ENCODE assay signal across 26 cellular contexts in the genomic region with DNA sequence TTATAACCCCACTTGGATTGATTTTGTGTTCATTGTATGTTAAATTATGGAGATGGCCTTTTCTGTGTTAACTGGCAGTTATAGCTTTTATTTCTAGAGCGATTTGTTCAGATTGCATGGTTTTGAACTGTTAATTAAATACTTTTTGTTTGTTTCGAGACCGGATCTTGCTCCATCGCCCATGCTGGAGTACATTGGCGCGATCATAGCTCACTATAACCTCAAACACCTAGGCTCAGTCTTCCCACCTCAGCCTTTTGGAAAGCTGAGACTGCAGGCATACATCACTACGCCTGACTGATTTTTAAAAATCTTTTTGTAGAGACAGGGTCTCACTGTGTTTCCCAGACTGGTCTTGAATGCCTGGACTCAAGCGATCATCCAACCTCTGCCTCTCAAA.
"Had no signal": no experiment of that assay in that cellular context is flagged by ENCODE, and none has a peak within 500 bp of the region (broad histone marks: within the 10 kb centered on the region; RNA-seq: fewer than 3 reads in every experiment).

No MANE protein-coding gene starts in this region.

- H3K4me3 Mint-ChIP-seq: natural killer cell treated with Interleukin-12 subunit alpha and Interleukin-12 subunit beta and Interleukin-15 and Interleukin-18, amount 100 ng/mL, for 72 hours; stimulated activated memory B cell treated with anti-CD40 and anti-IgM and Interleukin-4, amounts not matched to agents 10 μg/mL and 1 μg/mL and 100 μg/mL, for 72 hours; type B pancreatic cell had no signal

- H3K4me3 ChIP-seq: lung, mucosa of descending colon, ovary, sigmoid colon, smooth muscle cell, tibial nerve, uterus had no signal

- H3K27ac Mint-ChIP-seq: natural killer cell treated with Interleukin-12 subunit alpha and Interleukin-12 subunit beta and Interleukin-15 and Interleukin-18, amount 100 ng/mL, for 72 hours; progenitor cell of endocrine pancreas; stimulated activated naive CD8-positive, alpha-beta T cell treated with anti-CD3 and anti-CD28 coated beads, Interleukin-15, amount 100 ng/mL, for 72 hours; type B pancreatic cell had no signal

- FAIRE-seq: keratinocyte had no signal

- H3K36me3 ChIP-seq: ovary, sigmoid colon, tibial nerve, uterus had no signal

- H3K27me3 Mint-ChIP-seq: naive thymus-derived CD4-positive, alpha-beta T cell; natural killer cell treated with Interleukin-12 subunit alpha and Interleukin-12 subunit beta and Interleukin-15 and Interleukin-18, amount 100 ng/mL, for 72 hours; progenitor cell of endocrine pancreas; stimulated activated memory B cell treated with anti-CD40 and anti-IgM and Interleukin-4, amounts not matched to agents 10 μg/mL and 1 μg/mL and 100 μg/mL, for 72 hours; stimulated activated naive CD8-positive, alpha-beta T cell treated with anti-CD3 and anti-CD28 coated beads, Interleukin-15, amount 100 ng/mL, for 72 hours; type B pancreatic cell had no signal

- ATAC-seq: left cardiac atrium; mucosa of descending colon; naive thymus-derived CD4-positive, alpha-beta T cell; natural killer cell treated with Interleukin-12 subunit alpha and Interleukin-12 subunit beta and Interleukin-15 and Interleukin-18, amount 100 ng/mL, for 72 hours; right cardiac atrium; stimulated activated memory B cell treated with anti-CD40 and anti-IgM and Interleukin-4, amounts not matched to agents 10 μg/mL and 1 μg/mL and 100 μg/mL, for 72 hours; stimulated activated naive CD8-positive, alpha-beta T cell treated with anti-CD3 and anti-CD28 coated beads, Interleukin-15, amount 100 ng/mL, for 72 hours had no signal

- H3K4me2 ChIP-seq: smooth muscle cell had no signal

- H3K36me3 Mint-ChIP-seq: natural killer cell treated with Interleukin-12 subunit alpha and Interleukin-12 subunit beta and Interleukin-15 and Interleukin-18, amount 100 ng/mL, for 72 hours; stimulated activated memory B cell treated with anti-CD40 and anti-IgM and Interleukin-4, amounts not matched to agents 10 μg/mL and 1 μg/mL and 100 μg/mL, for 72 hours; type B pancreatic cell had no signal

- H3K27ac ChIP-seq: ovary, sigmoid colon, tibial nerve, uterus had no signal

- H3K27me3 ChIP-seq: ovary, sigmoid colon, tibial nerve, uterus had no signal

- H3K9me3 Mint-ChIP-seq: naive thymus-derived CD4-positive, alpha-beta T cell; natural killer cell treated with Interleukin-12 subunit alpha and Interleukin-12 subunit beta and Interleukin-15 and Interleukin-18, amount 100 ng/mL, for 72 hours; stimulated activated memory B cell treated with anti-CD40 and anti-IgM and Interleukin-4, amounts not matched to agents 10 μg/mL and 1 μg/mL and 100 μg/mL, for 72 hours; stimulated activated naive CD8-positive, alpha-beta T cell treated with anti-CD3 and anti-CD28 coated beads, Interleukin-15, amount 100 ng/mL, for 72 hours; type B pancreatic cell had no signal

- DNase-seq: hippocampal formation; kidney glomerular epithelial cell; left cardiac atrium; mesendoderm; midbrain; mucosa of descending colon; naive thymus-derived CD4-positive, alpha-beta T cell; ovary; right cardiac atrium; sigmoid colon; stimulated activated CD4-positive, alpha-beta T cell treated with anti-CD3 and anti-CD28 coated beads, Interleukin-1b, Interleukin-23, amount 100 ng/mL, for 48 hours; stimulated activated CD4-positive, alpha-beta T cell treated with anti-CD3 and anti-CD28 coated beads, Interleukin-2, amount 100 ng/mL, for 48 hours; stimulated activated CD4-positive, alpha-beta T cell treated with anti-CD3 and anti-CD28 coated beads, Interleukin-4, amount 100 ng/mL, for 4 hours; stimulated activated CD8-positive, alpha-beta memory T cell treated with anti-CD3 and anti-CD28 coated beads, Interleukin-4, amount 100 ng/mL, for 48 hours; stimulated activated naive CD4-positive, alpha-beta T cell treated with Interleukin-2 at 50 U/mL for 16 hours; stimulated activated naive CD8-positive, alpha-beta T cell treated with anti-CD3 and anti-CD28 coated beads, Interleukin-15, amount 100 ng/mL, for 72 hours; substantia nigra; uterus had no signal

- H3K9me3 ChIP-seq: mucosa of descending colon, ovary, sigmoid colon, tibial nerve, uterus had no signal
